In the genomic region with DNA sequence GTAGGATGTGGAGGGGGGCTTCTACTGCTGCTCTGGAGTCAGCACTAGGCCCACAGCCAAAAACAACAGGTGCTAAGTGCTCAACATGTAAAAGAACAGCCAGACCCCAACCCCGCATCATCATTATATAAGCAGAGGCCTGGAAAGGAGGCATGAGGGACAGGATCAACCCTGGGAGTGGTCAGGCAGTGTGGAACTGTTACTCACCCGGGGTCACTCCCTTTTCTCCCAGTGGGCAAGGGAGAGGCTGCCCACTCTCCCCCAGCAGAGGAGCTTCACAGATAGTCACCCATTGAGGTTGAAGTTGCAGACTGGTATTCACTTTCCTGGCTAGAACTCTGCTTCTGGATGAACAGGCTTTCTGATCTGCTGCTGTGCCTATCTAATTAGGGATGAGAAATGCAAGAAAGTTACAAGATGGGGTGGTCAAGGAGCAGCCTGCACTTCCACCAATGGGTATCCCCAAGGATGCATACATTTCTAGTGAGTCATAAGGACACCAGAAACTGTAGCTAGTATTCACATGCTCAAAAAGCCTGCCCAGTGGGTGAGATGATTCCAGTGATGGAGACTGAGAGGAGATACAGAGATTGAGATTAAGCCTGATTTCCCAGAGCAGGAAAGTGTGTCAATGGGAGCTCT, we compare ENCODE assay signal across 14 cellular contexts.
DNase-seq lines count a peak whose midpoint lies in the region; ATAC-seq, FAIRE-seq and TF ChIP-seq lines count a peak whose summit lies in the region.
"Had no signal": no experiment of that assay in that cellular context is flagged by ENCODE, and none has a peak within 500 bp of the region (broad histone marks: within the 10 kb centered on the region; RNA-seq: fewer than 3 reads in every experiment).

No MANE protein-coding gene starts in this region.

- H3K4me3 Mint-ChIP-seq in activated CD4-positive, alpha-beta T cell treated with anti-CD3 and anti-CD28 coated beads, Interleukin-2, amount 10 ng/mL, durations not matched to agents 24 days and 14 days, result no peak overlapping the region
- H3K4me3 Mint-ChIP-seq: mesothelial cell of epicardium had no signal

- peak overlapping the region; percentile 65 for H2AFZ ChIP-seq in fibroblast of lung (ENCODE audit: low read length)

- DNase-seq in GM04504 (ENCODE audit: low read depth), result peak; percentile 53
- peak; percentile 25 for DNase-seq in RCC 7860 (ENCODE audit: low spot score)
- DNase-seq in fibroblast of lung (ENCODE audit: low read depth in 2 of 2), result peak; percentile 56 to 78
- DNase-seq in sciatic nerve (ENCODE audit: low spot score), result no peak
- no peak for DNase-seq in activated CD4-positive, alpha-beta T cell treated with anti-CD3 and anti-CD28 coated beads, Interleukin-2, amount 10 ng/mL, durations not matched to agents 24 days and 14 days
- no peak for DNase-seq in activated T-cell treated with anti-CD3 and anti-CD28 coated beads, Interleukin-2, amount 50 U/mL, for 1 hour
- DNase-seq in H4 (ENCODE audit: low spot score), result no peak
- DNase-seq in GF-D8 (lab: John Stamatoyannopoulos, UW), result no peak
- DNase-seq: DMS79 treated with DMSO at 0.1 percent for 48 hours, NCI-H1092 treated with DMSO at 0.1 percent for 48 hours, retina, T-helper 1 cell had no signal

- H3K4me2 ChIP-seq in fibroblast of lung (ENCODE audit: extremely low read depth, insufficient read depth, low read length), result peak overlapping the region; percentile 35

- intact Hi-C loops in sciatic nerve (cut with DNase I), result no loop called here
- intact Hi-C loops in activated CD4-positive, alpha-beta T cell treated with anti-CD3 and anti-CD28 coated beads, Interleukin-2, amount 10 ng/mL, durations not matched to agents 24 days and 14 days (cut with micrococcal nuclease), result no loop called here

- no peak for TF ChIP-seq CTCF in fibroblast of lung (conservative IDR thresholded peaks at IDR 0.05 in 1 of 2, IDR thresholded peaks at IDR 0.05 in 1 of 2; ENCODE audit: low read depth in 1 of 2, low read length in 2 of 2)

- no peak overlapping the region for H3K9ac ChIP-seq in fibroblast of lung (ENCODE audit: insufficient read depth, low read length)

- no peak overlapping the region for H3K27ac ChIP-seq in fibroblast of lung (ENCODE audit: insufficient read depth, low read length)

- no peaks in the 10 kb centered on the region for H3K27me3 ChIP-seq in fibroblast of lung (ENCODE audit: control insufficient read depth, insufficient read depth, low read length)

- FAIRE-seq in RCC 7860 (lab: Jason Lieb, UNC), result no peak
- FAIRE-seq: colon had no signal

- H3K4me3 ChIP-seq in fibroblast of lung (replicated peaks in 1 of 4; ENCODE audit: control extremely low read depth in 1 of 4, insufficient read depth in 1 of 4, low read depth in 3 of 4, low read length in 4 of 4), result no peak overlapping the region

- no peaks in the 10 kb centered on the region for H3K9me3 Mint-ChIP-seq in activated CD4-positive, alpha-beta T cell treated with anti-CD3 and anti-CD28 coated beads, Interleukin-2, amount 10 ng/mL, durations not matched to agents 24 days and 14 days

- H3K79me2 ChIP-seq in fibroblast of lung (ENCODE audit: control insufficient read depth, insufficient read depth, low read length), result no peaks in the 10 kb centered on the region

- no peaks in the 10 kb centered on the region for H3K9me3 ChIP-seq in fibroblast of lung (ENCODE audit: control insufficient read depth, insufficient read depth, low read depth, low read length)

- H3K36me3 ChIP-seq in fibroblast of lung (ENCODE audit: control insufficient read depth, insufficient read depth, low read length), result no peaks in the 10 kb centered on the region

- peak; percentile 42 for ATAC-seq in sciatic nerve

- no peaks in the 10 kb centered on the region for H4K20me1 ChIP-seq in fibroblast of lung (ENCODE audit: control insufficient read depth, extremely low read depth, insufficient read depth, low read length)

- no peaks in the 10 kb centered on the region for H3K4me1 Mint-ChIP-seq in activated CD4-positive, alpha-beta T cell treated with anti-CD3 and anti-CD28 coated beads, Interleukin-2, amount 10 ng/mL, durations not matched to agents 24 days and 14 days

- no peaks in the 10 kb centered on the region for H3K36me3 Mint-ChIP-seq in activated CD4-positive, alpha-beta T cell treated with anti-CD3 and anti-CD28 coated beads, Interleukin-2, amount 10 ng/mL, durations not matched to agents 24 days and 14 days (ENCODE audit: low read depth)

- H3K27me3 Mint-ChIP-seq in activated CD4-positive, alpha-beta T cell treated with anti-CD3 and anti-CD28 coated beads, Interleukin-2, amount 10 ng/mL, durations not matched to agents 24 days and 14 days, result no peaks in the 10 kb centered on the region

- no peak overlapping the region for H3K27ac Mint-ChIP-seq in activated CD4-positive, alpha-beta T cell treated with anti-CD3 and anti-CD28 coated beads, Interleukin-2, amount 10 ng/mL, durations not matched to agents 24 days and 14 days

- peaks cover 7% of the 10 kb centered on the region for H3K4me1 ChIP-seq in fibroblast of lung (ENCODE audit: control insufficient read depth, extremely low read depth, insufficient read depth, low read length)

Comparison
In these comparisons a context has a peak if more than half of its experiments do, and no peak if none do; other contexts are left out.
1. DNase-seq: peak in GM04504 (single experiment), RCC 7860 (single experiment) and fibroblast of lung (2 of 2); none in sciatic nerve (single experiment), activated CD4-positive, alpha-beta T cell treated with anti-CD3 and anti-CD28 coated beads, Interleukin-2, amount 10 ng/mL, durations not matched to agents 24 days and 14 days (single experiment), activated T-cell treated with anti-CD3 and anti-CD28 coated beads, Interleukin-2, amount 50 U/mL, for 1 hour (single experiment), H4 (single experiment) and GF-D8 (single experiment).